11 cellular contexts compared by ENCODE assay signal in genomic region chr3:50609743-50610085, GRCh38. TPM values are rescaled to one million over a fixed set of nuclear protein-coding genes. Genes with fewer than 3 reads are reported as not detected.
DNase-seq lines count a peak whose midpoint lies in the region; ATAC-seq and TF ChIP-seq lines count a peak whose summit lies in the region.
"Had no signal": no experiment of that assay in that cellular context is flagged by ENCODE, and none has a peak within 500 bp of the region (broad histone marks: within the 10 kb centered on the region; RNA-seq: fewer than 3 reads in every experiment).

No MANE protein-coding gene starts in this region.

- H3K27me3 ChIP-seq in heart right ventricle = no peaks in the 10 kb centered on the region
- H3K27me3 ChIP-seq in right atrium auricular region = no peaks in the 10 kb centered on the region
- no peaks in the 10 kb centered on the region for H3K27me3 ChIP-seq in ascending aorta
- no peaks in the 10 kb centered on the region for H3K27me3 ChIP-seq in thyroid gland

- H3K4me1 ChIP-seq in heart right ventricle (peaks cover 19 to 90% (median 81%) of the 10 kb centered on the region in 9 donors), right atrium auricular region (peaks cover 0 to 70% of the 10 kb centered on the region in 2 donors), ascending aorta (peaks cover 8 to 15% of the 10 kb centered on the region in 2 donors), thyroid gland (peaks cover 60 to 74% of the 10 kb centered on the region in 2 donors)

- H3K27ac ChIP-seq in heart right ventricle (peak overlapping the region in 7 of 10 donors; percentile 88 to 99 (median 98)), right atrium auricular region (peak overlapping the region in 1 of 2 donors; percentile 83), ascending aorta (peak overlapping the region in 1 of 2 donors; percentile 70), thyroid gland (peak overlapping the region; percentile 99 to 100 (median 100))

- H3K36me3 Mint-ChIP-seq in naive thymus-derived CD8-positive, alpha-beta T cell = peaks cover 5 to 57% (median 40%) of the 10 kb centered on the region in 3 donors

- no peaks in the 10 kb centered on the region for H3K9me3 Mint-ChIP-seq in naive thymus-derived CD8-positive, alpha-beta T cell

- TF ChIP-seq POLR2A in thyroid gland (IDR thresholded peaks at IDR 0.05) = no peak

- peak overlapping the region; percentile 92 to 98 (median 94) for H3K4me3 Mint-ChIP-seq in naive thymus-derived CD8-positive, alpha-beta T cell

- no peaks in the 10 kb centered on the region for H3K27me3 Mint-ChIP-seq in naive thymus-derived CD8-positive, alpha-beta T cell

- H3K4me3 ChIP-seq in heart right ventricle = peak overlapping the region in 8 of 10 donors; percentile 70 to 93 (median 84)
- no peak overlapping the region for H3K4me3 ChIP-seq in right atrium auricular region
- H3K4me3 ChIP-seq in ascending aorta = peak overlapping the region; percentile 74 to 76
- H3K4me3 ChIP-seq in thyroid gland (replicated peaks in 1 of 3) = peak overlapping the region in 2 of 3 donors; percentile 69 to 96

- POLR2A ChIA-PET in naive thymus-derived CD8-positive, alpha-beta T cell (lab: Charles Lee) = interaction anchor here (0.5 to 21.2 kb wide), 12 partner anchors 10 to 1377 kb away, joined by 3 to 623 read pairs (median 4); partner anchors contain the start of genes C3orf18, CYB561D2, HEMK1 and HYAL3

- H3K36me3 ChIP-seq in heart right ventricle (peaks cover 0 to 58% (median 20%) of the 10 kb centered on the region in 9 donors), right atrium auricular region (peaks cover 20% of the 10 kb centered on the region), ascending aorta (peaks cover 10 to 19% of the 10 kb centered on the region in 2 donors), thyroid gland (peaks cover 20 to 21% of the 10 kb centered on the region in 2 donors)

- H3K4me1 Mint-ChIP-seq in naive thymus-derived CD8-positive, alpha-beta T cell = peaks cover 50 to 91% (median 83%) of the 10 kb centered on the region in 4 donors

- no peaks in the 10 kb centered on the region for H3K9me3 ChIP-seq in heart right ventricle
- no peaks in the 10 kb centered on the region for H3K9me3 ChIP-seq in right atrium auricular region
- no peaks in the 10 kb centered on the region for H3K9me3 ChIP-seq in ascending aorta
- H3K9me3 ChIP-seq in thyroid gland = no peaks in the 10 kb centered on the region

- 83 to 90% methylated on average over 3 of the region's 3 CpGs for WGBS in heart right ventricle, 2 donors
- 86 to 95% methylated on average over 3 of the region's 3 CpGs for WGBS in thyroid gland, 2 donors

- peak overlapping the region; percentile 88 to 98 (median 94) for H3K27ac Mint-ChIP-seq in naive thymus-derived CD8-positive, alpha-beta T cell

- DNase-seq in heart right ventricle (no peak), right atrium auricular region (ENCODE audit: low spot score) (no peak), ascending aorta (ENCODE audit: low spot score in 2 of 2) (no peak), thyroid gland (no peak), sciatic nerve (ENCODE audit: low spot score) (no peak), NCI-H345 (lab: John Stamatoyannopoulos, UW) (no peak), putamen (ENCODE audit: low spot score) (no peak)
- DNase-seq in naive thymus-derived CD8-positive, alpha-beta T cell = no peak
- DNase-seq: anterior cingulate cortex, NCI-H2171 had no signal

- no peak for ATAC-seq in heart right ventricle
- ATAC-seq in naive thymus-derived CD8-positive, alpha-beta T cell = no peak
- no peak for ATAC-seq in sciatic nerve
- ATAC-seq: Panc1 had no signal

- intact Hi-C loops in heart right ventricle (cut with DNase I) (loop anchor here in 3 of 10 donors (5.0 to 10.0 kb wide), 5 partner anchors 92 to 495 kb away; partner anchors contain the start of genes CYB561D2 (in 1 of the 3), NPRL2 (in 1 of the 3), TMEM115 (in 1 of the 3) and ZMYND10 (in 1 of the 3)), ascending aorta (cut with DNase I) (loop anchor here (5.0 to 10.0 kb wide), 3 partner anchors 95 to 1355 kb away; partner anchors contain the start of genes PCBP4 and TMEM115), thyroid gland (cut with DNase I) (no loop called here), sciatic nerve (cut with DNase I) (loop anchor here (2.0 kb wide), 1 partner anchor 37 kb away; no protein-coding TSS in a partner anchor)

- TF ChIP-seq CTCF in heart right ventricle (IDR thresholded peaks at IDR 0.05) (no peak), right atrium auricular region (IDR thresholded peaks at IDR 0.05) (no peak), ascending aorta (IDR thresholded peaks at IDR 0.05) (no peak), thyroid gland (IDR thresholded peaks at IDR 0.05) (no peak)

RNA-seq across cellular contexts. Expression of gene CISH, which starts 1.9 kb away (rescaled TPM):
- total RNA-seq in heart right ventricle (100 to 1,000 TPM in 1 of 10 donors, 10 to 100 TPM in 6, 1 to 10 TPM in 3; 5.4 to 131 (median 24.0) TPM), right atrium auricular region (1 to 10 TPM; 4.7 to 9.9 TPM), ascending aorta (6.1 TPM), thyroid gland (10 to 100 TPM; 31.0 to 78.1 (median 48.0) TPM), sciatic nerve (10.6 TPM)
- polyA plus RNA-seq in heart right ventricle = 10 to 100 TPM in 1 of 2 donors, 1 to 10 TPM in 1; 8.9 to 21.1 TPM
- 1 to 10 TPM; 8.1 to 8.8 TPM for total RNA-seq in naive thymus-derived CD8-positive, alpha-beta T cell
- polyA plus RNA-seq in naive thymus-derived CD8-positive, alpha-beta T cell = 100 to 1,000 TPM in 2 of 3 donors, 10 to 100 TPM in 1; 16.3 to 135 (median 100) TPM

RNA-seq across cellular contexts. Expression of gene MAPKAPK3, which starts 7.2 kb away (rescaled TPM):
- total RNA-seq in heart right ventricle (100 to 1,000 TPM; 278 to 496 (median 334) TPM), right atrium auricular region (100 to 1,000 TPM; 148 to 187 TPM), ascending aorta (23.7 TPM), thyroid gland (100 to 1,000 TPM in 1 of 4 donors, 10 to 100 TPM in 3; 66.1 to 147 (median 97.5) TPM), sciatic nerve (19.5 TPM)
- polyA plus RNA-seq in heart right ventricle = 100 to 1,000 TPM; 134 to 225 TPM
- total RNA-seq in naive thymus-derived CD8-positive, alpha-beta T cell = 10 to 100 TPM; 27.5 TPM
- 10 to 100 TPM; 42.4 to 48.2 (median 48.1) TPM for polyA plus RNA-seq in naive thymus-derived CD8-positive, alpha-beta T cell

RNA-seq across cellular contexts. Expression of gene HEMK1, which starts 40.4 kb away (rescaled TPM):
- total RNA-seq in heart right ventricle (10 to 100 TPM; 10.6 to 19.0 (median 14.8) TPM), right atrium auricular region (1 to 10 TPM; 7.2 to 9.6 TPM), ascending aorta (13.1 TPM), thyroid gland (10 to 100 TPM; 13.9 to 20.8 (median 17.6) TPM), sciatic nerve (21.3 TPM)
- 10 to 100 TPM; 13.5 to 17.7 TPM for polyA plus RNA-seq in heart right ventricle
- total RNA-seq in naive thymus-derived CD8-positive, alpha-beta T cell = 10 to 100 TPM; 65.1 to 67.1 TPM
- 10 to 100 TPM; 20.2 to 43.1 (median 30.3) TPM for polyA plus RNA-seq in naive thymus-derived CD8-positive, alpha-beta T cell

RNA-seq across cellular contexts. Expression of gene C3orf18, which starts 42.2 kb away (rescaled TPM):
- total RNA-seq in heart right ventricle = 10 to 100 TPM; 31.6 to 49.9 (median 43.4) TPM
- polyA plus RNA-seq in heart right ventricle = 10 to 100 TPM; 19.9 to 28.7 TPM
- total RNA-seq in right atrium auricular region = 10 to 100 TPM; 25.6 to 34.8 TPM
- total RNA-seq in ascending aorta = 29.5 TPM
- total RNA-seq in naive thymus-derived CD8-positive, alpha-beta T cell = 10 to 100 TPM; 17.7 to 18.4 TPM
- polyA plus RNA-seq in naive thymus-derived CD8-positive, alpha-beta T cell = 10 to 100 TPM; 14.1 to 17.3 (median 14.2) TPM
- 10 to 100 TPM; 19.6 to 22.0 (median 20.3) TPM for total RNA-seq in thyroid gland
- 16.1 TPM for total RNA-seq in sciatic nerve

Comparison
In these comparisons a context has a peak if more than half of its experiments do, and no peak if none do; other contexts are left out.
1. H3K4me3 ChIP-seq: peak in heart right ventricle (8 of 10), ascending aorta (2 of 2) and thyroid gland (2 of 3); none in right atrium auricular region (0 of 2).